Comparison of ENCODE assay signal across 19 cellular contexts in the genomic region with DNA sequence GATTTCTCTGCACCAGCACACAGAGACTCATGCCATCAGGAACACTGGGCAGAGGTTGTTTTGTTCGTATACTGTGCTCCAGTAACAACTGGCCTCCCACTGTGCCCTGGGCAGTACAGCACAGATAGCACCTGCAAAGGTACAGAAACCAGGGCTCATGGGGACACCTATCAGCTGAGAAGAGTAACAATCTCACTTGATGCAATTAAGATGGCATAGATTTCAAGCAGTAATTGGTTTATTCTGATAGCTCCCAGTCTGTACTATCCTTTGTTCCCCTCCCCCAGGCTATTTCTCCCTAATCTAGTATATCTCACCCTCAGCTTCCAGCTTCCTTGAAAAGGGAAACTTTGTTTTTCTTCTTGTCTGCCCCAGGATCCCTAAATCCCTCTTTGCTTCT.
DNase-seq lines count a peak whose midpoint lies in the region; ATAC-seq and TF ChIP-seq lines count a peak whose summit lies in the region.
"Had no signal": no experiment of that assay in that cellular context is flagged by ENCODE, and none has a peak within 500 bp of the region (broad histone marks: within the 10 kb centered on the region; RNA-seq: fewer than 3 reads in every experiment).

No MANE protein-coding gene starts in this region.

- no peak overlapping the region for H3K4me3 ChIP-seq in SK-N-SH (ENCODE audit: low read depth in 2 of 2, low read length in 1 of 2)
- H3K4me3 ChIP-seq: GM12878, PC-9 had no signal

- no peaks in the 10 kb centered on the region for H3K36me3 ChIP-seq in SK-N-SH (replicated peaks in 1 of 2; ENCODE audit: control insufficient read depth in 1 of 2, insufficient read depth in 2 of 2, low read length in 1 of 2)

- no peak for TF ChIP-seq CTCF in SK-N-SH (IDR thresholded peaks at IDR 0.05)

- H3K79me2 ChIP-seq in SK-N-SH (ENCODE audit: insufficient read depth): no peaks in the 10 kb centered on the region

- H3K9me3 ChIP-seq in SK-N-SH: no peaks in the 10 kb centered on the region
- H3K9me3 ChIP-seq: Caco-2 had no signal

- WGBS in SK-N-SH (ENCODE audit: low lambda C conversion rate): 78% methylated on average over 1 of the region's 1 CpG

- H3F3A ChIP-seq in SK-N-SH (replicated peaks; ENCODE audit: insufficient read depth): no peaks in the 10 kb centered on the region

- peaks cover 0 to 3% of the 10 kb centered on the region in 2 experiments; a peak in 1 of 4 replicates for H3K4me1 ChIP-seq in SK-N-SH (ENCODE audit: control insufficient read depth in 1 of 2, insufficient read depth in 2 of 2, low read depth in 1 of 2, low read length in 1 of 2)
- H3K4me1 ChIP-seq: Caco-2 had no signal

- no peak overlapping the region for H3K27ac ChIP-seq in SK-N-SH (ENCODE audit: low read depth in 2 of 2, low read length in 1 of 2)
- H3K27ac ChIP-seq: PC-9, RWPE1 had no signal

- no peaks in the 10 kb centered on the region for H3K9me2 ChIP-seq in SK-N-SH

- no peaks in the 10 kb centered on the region for H3K27me3 ChIP-seq in SK-N-SH (ENCODE audit: insufficient read depth)

- no peak overlapping the region for H2AFZ ChIP-seq in SK-N-SH (ENCODE audit: low read depth)
- H2AFZ ChIP-seq: PC-9 had no signal

- no peak overlapping the region for H3K4me2 ChIP-seq in SK-N-SH
- H3K4me2 ChIP-seq: PC-9 had no signal

- 0 out of 4 replicates have a peak, but pooled peaks of 1 of the 2 experiments have one; percentile 15 for TF ChIP-seq EP300 in SK-N-SH (IDR thresholded peaks at IDR 0.05; ENCODE audit: borderline replicate concordance in 1 of 2, low read depth in 1 of 2, low read length in 1 of 2)

- H4K20me1 ChIP-seq in SK-N-SH (ENCODE audit: insufficient read depth): no peaks in the 10 kb centered on the region

- no peak for ATAC-seq in SK-N-SH treated with all-trans-retinoic acid at 6 μM for 48 hours
- no peak for ATAC-seq in left ventricle myocardium superior
- ATAC-seq: GM12878, T-cell had no signal

- intact Hi-C loops in left ventricle myocardium superior (cut with micrococcal nuclease): no loop called here

- H3K9ac ChIP-seq in SK-N-SH: no peak overlapping the region

- CTCF ChIA-PET in SK-N-SH (lab: Yijun Ruan, JAX): interaction anchor here (1.2 kb wide), 2 partner anchors 33 to 1307 kb away, joined by 3 to 4 read pairs; no protein-coding TSS in a partner anchor

- POLR2A ChIA-PET in SK-N-SH (lab: Yijun Ruan, JAX): no interaction called here

- TF ChIP-seq RAD21 in SK-N-SH (IDR thresholded peaks at IDR 0.05; ENCODE audit: low read length): 0 out of 2 replicates have a peak, but pooled peaks have one; percentile 21

- DNase-seq in SK-N-SH (no peak), NCI-H146 treated with DMSO at 0.1 percent for 48 hours (lab: John Stamatoyannopoulos, UW; ENCODE audit: unreplicated experiment) (peak; percentile 50), SK-N-DZ (ENCODE audit: low spot score) (peak; percentile 45), left ventricle myocardium superior (no peak), NOMO-1 treated with DMSO at 0.1 percent for 48 hours (lab: John Stamatoyannopoulos, UW; ENCODE audit: unreplicated experiment) (no peak)
- DNase-seq in central memory CD4-positive, alpha-beta T cell: no peak
- DNase-seq: Caco-2; CD4-positive, CD25-positive, alpha-beta regulatory T cell; DMS 273 treated with DMSO at 0.1 percent for 48 hours; DMS79 treated with DMSO at 0.1 percent for 48 hours; Karpas-422; NCI-H1930; NCI-H774; PC-9; SHP77 treated with DMSO at 0.1 percent for 48 hours; T-cell had no signal

TF ChIP-seq in SK-N-SH, 30 proteins besides CTCF, POLR2A, EP300 and RAD21:
- peak; percentile 56; the same call in 1 of the 2 replicates for TF ChIP-seq GATA2 (CRISPR knock-in tag; IDR thresholded peaks at IDR 0.05)
- no peak for TF ChIP-seq SMC3 (IDR thresholded peaks at IDR 0.05; ENCODE audit: low read depth, low read length)
- TF ChIP-seq, protein P1, sequence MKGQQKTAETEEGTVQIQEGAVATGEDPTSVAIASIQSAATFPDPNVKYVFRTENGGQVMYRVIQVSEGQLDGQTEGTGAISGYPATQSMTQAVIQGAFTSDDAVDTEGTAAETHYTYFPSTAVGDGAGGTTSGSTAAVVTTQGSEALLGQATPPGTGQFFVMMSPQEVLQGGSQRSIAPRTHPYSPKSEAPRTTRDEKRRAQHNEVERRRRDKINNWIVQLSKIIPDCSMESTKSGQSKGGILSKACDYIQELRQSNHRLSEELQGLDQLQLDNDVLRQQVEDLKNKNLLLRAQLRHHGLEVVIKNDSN (IDR thresholded peaks at IDR 0.05; ENCODE audit: borderline replicate concordance, low read depth): no peak
- no peak for TF ChIP-seq IRF3 (IDR thresholded peaks at IDR 0.05; ENCODE audit: low read depth, low read length)

TF ChIP-seq in SK-N-SH treated with all-trans-retinoic acid at 6 μM for 48 hours, 23 proteins besides CTCF, POLR2A, EP300 and RAD21:
- TF ChIP-seq ZNF8 (CRISPR knock-in tag; IDR thresholded peaks at IDR 0.05): no peak
- no peak for TF ChIP-seq ZNF70 (CRISPR knock-in tag; IDR thresholded peaks at IDR 0.05)
- no peak for TF ChIP-seq ZC3H10 (CRISPR knock-in tag; IDR thresholded peaks at IDR 0.05)
- no peak for TF ChIP-seq POU6F1 (CRISPR knock-in tag; IDR thresholded peaks at IDR 0.05; ENCODE audit: borderline replicate concordance, low read depth)
- TF ChIP-seq BACH2 (CRISPR knock-in tag; IDR thresholded peaks at IDR 0.05; ENCODE audit: borderline replicate concordance): no peak
- TF ChIP-seq PATZ1 (CRISPR knock-in tag; IDR thresholded peaks at IDR 0.05; ENCODE audit: borderline replicate concordance): no peak
- TF ChIP-seq ZFP3 (CRISPR knock-in tag; IDR thresholded peaks at IDR 0.05): no peak
- no peak for TF ChIP-seq TOX (CRISPR knock-in tag; IDR thresholded peaks at IDR 0.05; ENCODE audit: borderline replicate concordance)
- no peak for TF ChIP-seq TCF4 (CRISPR knock-in tag; IDR thresholded peaks at IDR 0.05; ENCODE audit: borderline replicate concordance)
- TF ChIP-seq SNAI2 (CRISPR knock-in tag; IDR thresholded peaks at IDR 0.05): no peak
- TF ChIP-seq, protein P2, sequence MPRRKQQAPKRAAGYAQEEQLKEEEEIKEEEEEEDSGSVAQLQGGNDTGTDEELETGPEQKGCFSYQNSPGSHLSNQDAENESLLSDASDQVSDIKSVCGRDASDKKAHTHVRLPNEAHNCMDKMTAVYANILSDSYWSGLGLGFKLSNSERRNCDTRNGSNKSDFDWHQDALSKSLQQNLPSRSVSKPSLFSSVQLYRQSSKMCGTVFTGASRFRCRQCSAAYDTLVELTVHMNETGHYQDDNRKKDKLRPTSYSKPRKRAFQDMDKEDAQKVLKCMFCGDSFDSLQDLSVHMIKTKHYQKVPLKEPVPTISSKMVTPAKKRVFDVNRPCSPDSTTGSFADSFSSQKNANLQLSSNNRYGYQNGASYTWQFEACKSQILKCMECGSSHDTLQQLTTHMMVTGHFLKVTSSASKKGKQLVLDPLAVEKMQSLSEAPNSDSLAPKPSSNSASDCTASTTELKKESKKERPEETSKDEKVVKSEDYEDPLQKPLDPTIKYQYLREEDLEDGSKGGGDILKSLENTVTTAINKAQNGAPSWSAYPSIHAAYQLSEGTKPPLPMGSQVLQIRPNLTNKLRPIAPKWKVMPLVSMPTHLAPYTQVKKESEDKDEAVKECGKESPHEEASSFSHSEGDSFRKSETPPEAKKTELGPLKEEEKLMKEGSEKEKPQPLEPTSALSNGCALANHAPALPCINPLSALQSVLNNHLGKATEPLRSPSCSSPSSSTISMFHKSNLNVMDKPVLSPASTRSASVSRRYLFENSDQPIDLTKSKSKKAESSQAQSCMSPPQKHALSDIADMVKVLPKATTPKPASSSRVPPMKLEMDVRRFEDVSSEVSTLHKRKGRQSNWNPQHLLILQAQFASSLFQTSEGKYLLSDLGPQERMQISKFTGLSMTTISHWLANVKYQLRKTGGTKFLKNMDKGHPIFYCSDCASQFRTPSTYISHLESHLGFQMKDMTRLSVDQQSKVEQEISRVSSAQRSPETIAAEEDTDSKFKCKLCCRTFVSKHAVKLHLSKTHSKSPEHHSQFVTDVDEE (CRISPR knock-in tag; IDR thresholded peaks at IDR 0.05): no peak
- no peak for TF ChIP-seq ESRRG (CRISPR knock-in tag; IDR thresholded peaks at IDR 0.05)
- no peak for TF ChIP-seq CSDC2 (CRISPR knock-in tag; IDR thresholded peaks at IDR 0.05)
- TF ChIP-seq ARNTL (CRISPR knock-in tag; IDR thresholded peaks at IDR 0.05; ENCODE audit: borderline replicate concordance, low read depth): no peak
- TF ChIP-seq GLIS3 (CRISPR knock-in tag; IDR thresholded peaks at IDR 0.05): no peak
- TF ChIP-seq ZNF565 (CRISPR knock-in tag; conservative IDR thresholded peaks at IDR 0.05; ENCODE audit: low read depth): no peak
- no peak for TF ChIP-seq PPARA (CRISPR knock-in tag; IDR thresholded peaks at IDR 0.05; ENCODE audit: borderline replicate concordance)
- TF ChIP-seq ZFP30 (CRISPR knock-in tag; IDR thresholded peaks at IDR 0.05): no peak
- no peak for TF ChIP-seq ISL1 (CRISPR knock-in tag; IDR thresholded peaks at IDR 0.05)

Comparison
In these comparisons a context has a peak if more than half of its experiments do, and no peak if none do; other contexts are left out.
1. DNase-seq: peak in NCI-H146 treated with DMSO at 0.1 percent for 48 hours (single experiment) and SK-N-DZ (single experiment); none in SK-N-SH (single experiment), left ventricle myocardium superior (single experiment), NOMO-1 treated with DMSO at 0.1 percent for 48 hours (single experiment) and central memory CD4-positive, alpha-beta T cell (single experiment).